ENCODE assay signal across 18 cellular contexts in the genomic region with DNA sequence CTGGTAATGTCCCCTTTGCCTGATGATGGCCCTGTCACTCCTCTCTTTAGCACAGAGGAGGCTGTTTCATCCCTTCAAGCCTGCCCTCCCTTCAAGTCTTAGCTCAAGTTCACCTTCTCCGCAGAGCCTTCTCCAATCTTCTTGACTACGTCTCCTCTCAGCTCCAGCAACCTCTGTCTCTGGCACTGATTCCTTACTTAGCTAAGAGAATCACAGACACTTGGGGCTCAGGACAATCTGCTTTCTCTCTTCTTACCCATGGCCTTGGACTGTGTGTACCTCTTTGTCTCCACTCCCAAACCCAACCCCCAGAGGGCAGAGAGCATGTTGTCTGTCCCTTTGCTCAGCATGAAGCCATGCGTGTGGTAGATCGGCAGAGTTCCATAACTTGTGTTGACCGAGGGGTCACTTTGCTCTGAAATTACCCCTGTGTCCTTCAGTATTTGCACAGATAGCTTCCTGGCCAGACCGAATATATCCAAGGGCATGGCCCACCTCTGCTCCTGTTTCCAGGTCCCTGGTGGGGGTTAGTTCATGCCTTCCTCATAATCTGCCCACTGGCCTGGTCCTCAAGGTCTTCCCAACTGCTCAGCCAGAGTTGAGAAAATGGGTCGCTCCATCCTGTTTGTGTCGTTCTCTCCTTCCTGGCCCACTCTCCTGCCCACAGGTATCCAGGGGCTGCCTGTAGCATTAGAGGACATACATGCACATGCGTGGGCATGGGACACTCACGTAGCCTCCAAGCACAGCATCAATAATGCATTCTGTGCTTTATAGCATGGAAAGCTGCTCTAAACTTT. TPM values are rescaled to one million over a fixed set of nuclear protein-coding genes. Genes with fewer than 3 reads are reported as not detected.
"Had no signal": no experiment of that assay in that cellular context is flagged by ENCODE, and none has a peak within 500 bp of the region (broad histone marks: within the 10 kb centered on the region; RNA-seq: fewer than 3 reads in every experiment).

No MANE protein-coding gene starts in this region.

- H3K4me1 ChIP-seq: breast epithelium had no signal

- H3K36me3 Mint-ChIP-seq: activated naive CD4-positive, alpha-beta T cell treated with anti-CD3 and anti-CD28 coated beads, Interleukin-2, amount 50 U/mL, for 24 hours; mesothelial cell of epicardium had no signal

- H2AFZ ChIP-seq: hepatocyte had no signal

- H3K4me3 ChIP-seq: ascending aorta, breast epithelium, hepatocyte, suprapubic skin, transverse colon had no signal

- H3K27ac ChIP-seq: ascending aorta, hepatocyte, suprapubic skin, transverse colon had no signal

- H3K4me2 ChIP-seq: hepatocyte had no signal

- H3K9me3 Mint-ChIP-seq: activated B cell treated with CpG ODN at 0.5 μM for 24 hours; activated naive CD4-positive, alpha-beta T cell treated with anti-CD3 and anti-CD28 coated beads, Interleukin-2, amount 50 U/mL, for 24 hours; activated T-cell treated with anti-CD3 and anti-CD28 coated beads, Interleukin-2, amount 50 U/mL, for 4 hours; mesothelial cell of epicardium; nephron progenitor cell; stimulated activated naive CD8-positive, alpha-beta T cell treated with anti-CD3 and anti-CD28 coated beads, Interleukin-15, Interleukin-2, amounts not matched to agents 100 ng/mL and 50 ng/mL, for 24 hours had no signal

- H3K27me3 ChIP-seq: ascending aorta, breast epithelium, suprapubic skin had no signal

- H3K79me2 ChIP-seq: hepatocyte had no signal

- H3K27ac Mint-ChIP-seq: activated B cell treated with CpG ODN at 0.5 μM for 24 hours; activated CD8-positive, alpha-beta T cell treated with anti-CD3 and anti-CD28 coated beads, Interleukin-2, amount 10 ng/mL, durations not matched to agents 7 days and 5 days; activated naive CD4-positive, alpha-beta T cell treated with anti-CD3 and anti-CD28 coated beads, Interleukin-2, amount 50 U/mL, for 24 hours; mesothelial cell of epicardium; nephron progenitor cell; stimulated activated naive CD8-positive, alpha-beta T cell treated with anti-CD3 and anti-CD28 coated beads, Interleukin-15, Interleukin-2, amounts not matched to agents 100 ng/mL and 50 ng/mL, for 24 hours had no signal

- H3K9me3 ChIP-seq: ascending aorta, breast epithelium, suprapubic skin, transverse colon had no signal

- FAIRE-seq: islet of Langerhans had no signal

- ATAC-seq: activated CD8-positive, alpha-beta T cell treated with anti-CD3 and anti-CD28 coated beads, Interleukin-2, amount 10 ng/mL, durations not matched to agents 7 days and 5 days; activated T-cell treated with anti-CD3 and anti-CD28 coated beads, Interleukin-2, amount 50 U/mL, for 4 hours had no signal

- DNase-seq: activated B cell treated with CpG ODN at 0.5 μM for 24 hours; activated CD4-positive, alpha-beta T cell treated with anti-CD3 and anti-CD28 coated beads for 48 hours; activated CD8-positive, alpha-beta T cell treated with anti-CD3 and anti-CD28 coated beads, Interleukin-2, amount 10 ng/mL, durations not matched to agents 7 days and 5 days; activated T-cell treated with anti-CD3 and anti-CD28 coated beads, Interleukin-2, amount 50 U/mL, for 4 hours; nephron progenitor cell; nucleus accumbens; stimulated activated CD4-positive, alpha-beta T cell treated with anti-CD3 and anti-CD28 coated beads, Interleukin-2, amount 100 ng/mL, for 24 hours; transverse colon had no signal

- H3K4me1 Mint-ChIP-seq: activated B cell treated with CpG ODN at 0.5 μM for 24 hours; activated naive CD4-positive, alpha-beta T cell treated with anti-CD3 and anti-CD28 coated beads, Interleukin-2, amount 50 U/mL, for 24 hours; mesothelial cell of epicardium had no signal

- H3K4me3 Mint-ChIP-seq: activated B cell treated with CpG ODN at 0.5 μM for 24 hours; activated CD8-positive, alpha-beta T cell treated with anti-CD3 and anti-CD28 coated beads, Interleukin-2, amount 10 ng/mL, durations not matched to agents 7 days and 5 days; activated naive CD4-positive, alpha-beta T cell treated with anti-CD3 and anti-CD28 coated beads, Interleukin-2, amount 50 U/mL, for 24 hours; activated T-cell treated with anti-CD3 and anti-CD28 coated beads, Interleukin-2, amount 50 U/mL, for 4 hours; mesothelial cell of epicardium; nephron progenitor cell; stimulated activated naive CD8-positive, alpha-beta T cell treated with anti-CD3 and anti-CD28 coated beads, Interleukin-15, Interleukin-2, amounts not matched to agents 100 ng/mL and 50 ng/mL, for 24 hours had no signal

- H3K36me3 ChIP-seq: ascending aorta, breast epithelium, suprapubic skin, transverse colon had no signal

RNA-seq across cellular contexts. Expression of a gene that starts 41.6 kb away (rescaled TPM):
- total RNA-seq: dermis microvascular lymphatic vessel endothelial cell, fibroblast of villous mesenchyme had no signal
